9 cellular contexts compared by ENCODE assay signal in the genomic region with DNA sequence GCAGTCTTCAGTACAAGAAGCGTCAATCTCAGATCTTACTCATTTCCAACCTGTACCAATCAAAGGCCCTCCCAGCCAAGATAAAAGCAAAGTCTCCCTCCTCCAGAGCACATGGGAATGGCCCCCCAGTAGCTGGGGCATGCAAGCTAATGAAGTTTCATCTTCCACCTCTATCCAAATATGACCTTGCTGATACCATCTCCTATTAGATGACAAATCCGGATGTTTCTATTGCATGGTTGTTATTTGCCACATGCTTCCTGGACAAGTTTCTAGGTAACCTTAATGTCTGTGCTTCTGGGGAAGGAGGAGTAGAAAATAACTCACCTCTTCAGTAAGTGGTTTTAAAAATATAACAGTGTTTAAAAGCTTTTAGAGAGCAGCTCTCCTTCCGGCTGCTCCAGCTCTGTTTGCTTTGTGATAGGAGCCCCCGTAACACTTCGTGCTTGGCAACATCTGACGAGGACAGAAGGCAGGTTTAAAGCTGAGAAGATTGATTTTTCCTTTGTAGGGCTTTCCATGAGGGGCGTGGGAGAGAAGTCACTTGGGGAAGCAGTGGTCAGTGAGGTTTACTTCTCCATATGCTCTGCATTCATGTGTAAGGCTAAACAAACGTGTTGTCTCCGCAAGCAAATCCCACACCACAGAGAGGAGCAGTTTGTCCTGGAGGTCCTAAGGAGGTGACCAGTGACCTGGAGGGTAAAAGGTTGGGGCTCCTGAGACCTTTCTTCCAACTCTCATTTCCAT. TPM values are rescaled to one million over a fixed set of nuclear protein-coding genes. Genes with fewer than 3 reads are reported as not detected.
DNase-seq lines count a peak whose midpoint lies in the region; ATAC-seq and TF ChIP-seq lines count a peak whose summit lies in the region.
"Had no signal": no experiment of that assay in that cellular context is flagged by ENCODE, and none has a peak within 500 bp of the region (broad histone marks: within the 10 kb centered on the region; RNA-seq: fewer than 3 reads in every experiment).

No MANE protein-coding gene starts in this region.

- ATAC-seq in activated T-helper 17 cell treated with anti-CD3 and anti-CD28 coated beads, Interleukin-2, amount 50 U/mL, for 72 hours (replicated peaks) = no peak
- peak; percentile 1 for ATAC-seq in left lobe of liver
- no peak for ATAC-seq in omental fat pad (ENCODE audit: low FRiP score)
- ATAC-seq in GM21737 (IDR thresholded peaks at IDR 0.05; ENCODE audit: unreplicated experiment) = no peak
- ATAC-seq in HG02610 (IDR thresholded peaks at IDR 0.05; ENCODE audit: unreplicated experiment) = no peak

- no peak for DNase-seq in activated naive CD4-positive, alpha-beta T cell treated with Interleukin-2 at 50 U/mL for 16 hours
- DNase-seq in left lobe of liver (ENCODE audit: low spot score) (no peak), tibial artery (no peak), omental fat pad (ENCODE audit: low spot score) (no peak)
- DNase-seq: CD4-positive, alpha-beta T cell had no signal

- no peaks in the 10 kb centered on the region for H3K27me3 ChIP-seq in tibial artery

- TF ChIP-seq CTCF in tibial artery (IDR thresholded peaks at IDR 0.05) (no peak), omental fat pad (IDR thresholded peaks at IDR 0.05) (no peak)

- H3K36me3 Mint-ChIP-seq in activated naive CD4-positive, alpha-beta T cell treated with anti-CD3 and anti-CD28 coated beads, Interleukin-2, amount 50 U/mL, for 24 hours = no peaks in the 10 kb centered on the region
- H3K36me3 Mint-ChIP-seq in activated T-helper 17 cell treated with anti-CD3 and anti-CD28 coated beads, Interleukin-2, amount 50 U/mL, for 72 hours (ENCODE audit: low read depth) = peaks cover 6% of the 10 kb centered on the region

- H3K4me3 ChIP-seq in tibial artery = no peak overlapping the region

- no peaks in the 10 kb centered on the region for H3K9me3 ChIP-seq in tibial artery

- peaks cover 6% of the 10 kb centered on the region for H3K27me3 Mint-ChIP-seq in activated naive CD4-positive, alpha-beta T cell treated with anti-CD3 and anti-CD28 coated beads, Interleukin-2, amount 50 U/mL, for 24 hours
- H3K27me3 Mint-ChIP-seq in activated T-helper 17 cell treated with anti-CD3 and anti-CD28 coated beads, Interleukin-2, amount 50 U/mL, for 72 hours = no peaks in the 10 kb centered on the region

- H3K4me3 Mint-ChIP-seq in activated naive CD4-positive, alpha-beta T cell treated with anti-CD3 and anti-CD28 coated beads, Interleukin-2, amount 50 U/mL, for 24 hours = no peak overlapping the region
- peak overlapping the region; percentile 66 for H3K4me3 Mint-ChIP-seq in activated T-helper 17 cell treated with anti-CD3 and anti-CD28 coated beads, Interleukin-2, amount 50 U/mL, for 72 hours
- H3K4me3 Mint-ChIP-seq: CD4-positive, alpha-beta T cell had no signal

- H3K27ac ChIP-seq in tibial artery = peak overlapping the region; percentile 89 to 97

- H3K36me3 ChIP-seq in tibial artery = no peaks in the 10 kb centered on the region

- no peaks in the 10 kb centered on the region for H3K9me3 Mint-ChIP-seq in activated naive CD4-positive, alpha-beta T cell treated with anti-CD3 and anti-CD28 coated beads, Interleukin-2, amount 50 U/mL, for 24 hours
- no peaks in the 10 kb centered on the region for H3K9me3 Mint-ChIP-seq in activated T-helper 17 cell treated with anti-CD3 and anti-CD28 coated beads, Interleukin-2, amount 50 U/mL, for 72 hours
- H3K9me3 Mint-ChIP-seq: CD4-positive, alpha-beta T cell had no signal

- H3K4me1 ChIP-seq in tibial artery = peaks cover 0 to 82% (median 45%) of the 10 kb centered on the region in 4 donors

- H3K27ac Mint-ChIP-seq in activated naive CD4-positive, alpha-beta T cell treated with anti-CD3 and anti-CD28 coated beads, Interleukin-2, amount 50 U/mL, for 24 hours = peak overlapping the region; percentile 13
- peak overlapping the region; percentile 90 for H3K27ac Mint-ChIP-seq in activated T-helper 17 cell treated with anti-CD3 and anti-CD28 coated beads, Interleukin-2, amount 50 U/mL, for 72 hours
- H3K27ac Mint-ChIP-seq: CD4-positive, alpha-beta T cell had no signal

- intact Hi-C loops in tibial artery (cut with DNase I; ENCODE audit: low total_unique reads) = no loop called here

- peaks cover 74% of the 10 kb centered on the region for H3K4me1 Mint-ChIP-seq in activated naive CD4-positive, alpha-beta T cell treated with anti-CD3 and anti-CD28 coated beads, Interleukin-2, amount 50 U/mL, for 24 hours
- H3K4me1 Mint-ChIP-seq in activated T-helper 17 cell treated with anti-CD3 and anti-CD28 coated beads, Interleukin-2, amount 50 U/mL, for 72 hours = peaks cover 58% of the 10 kb centered on the region

RNA-seq across cellular contexts. Expression of a gene that starts 40.3 kb away (rescaled TPM):
- 10 to 100 TPM; 45.1 to 62.3 TPM for total RNA-seq in activated T-helper 17 cell treated with anti-CD3 and anti-CD28 coated beads, Interleukin-2, amount 50 U/mL, for 72 hours
- 41.3 TPM for total RNA-seq in left lobe of liver
- 100 to 1,000 TPM in 2 of 4 donors, 10 to 100 TPM in 2; 67.2 to 173 (median 111) TPM for total RNA-seq in omental fat pad
